In the genomic region with DNA sequence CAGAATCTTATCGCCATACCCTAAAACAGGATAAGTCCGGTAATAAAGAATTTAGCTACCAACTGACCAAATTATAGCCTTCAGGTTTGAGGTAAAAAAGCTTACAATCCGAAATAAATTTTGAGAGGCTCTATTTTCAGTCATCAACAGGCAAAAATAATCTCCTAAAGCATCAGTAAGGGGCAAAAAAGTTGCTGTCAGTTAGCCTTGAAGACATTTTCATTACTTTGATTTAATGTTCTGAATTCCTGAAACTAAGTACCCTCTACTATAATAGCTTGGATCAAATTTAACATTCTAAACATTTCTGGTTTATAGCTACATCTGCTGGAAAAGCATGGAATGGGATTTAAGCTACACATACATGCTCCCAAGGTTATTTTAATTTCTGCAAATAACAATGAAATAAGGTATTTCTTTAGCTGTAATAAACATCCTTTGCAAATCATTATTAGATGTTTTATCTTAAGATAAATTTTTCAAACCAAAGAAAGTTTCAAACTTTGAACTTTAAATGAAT, we compare ENCODE assay signal across 12 cellular contexts.
A peak's percentile ranks its signal among the peaks of the same experiment; 100 is the strongest.
DNase-seq lines count a peak whose midpoint lies in the region; ATAC-seq and TF ChIP-seq lines count a peak whose summit lies in the region.
"Had no signal": no experiment of that assay in that cellular context is flagged by ENCODE, and none has a peak within 500 bp of the region (broad histone marks: within the 10 kb centered on the region; RNA-seq: fewer than 3 reads in every experiment).

No MANE protein-coding gene starts in this region.

- TF ChIP-seq EP300 in Ishikawa (IDR thresholded peaks at IDR 0.05; ENCODE audit: borderline replicate concordance) = no peak

- no peak overlapping the region for H3K27ac ChIP-seq in mammary epithelial cell (ENCODE audit: insufficient read depth, low read depth, low read length)
- H3K27ac ChIP-seq: psoas muscle had no signal

- intact Hi-C loops in mammary epithelial cell (cut with micrococcal nuclease) = loop anchor here (2.0 to 10.0 kb wide), 3 partner anchors 262 to 1136 kb away; no protein-coding TSS in a partner anchor

- in situ Hi-C loops in mammary epithelial cell (cut with MboI; ENCODE audit: low sequenced_read_pairs in 2 of 2) = loop anchor here (25.0 kb wide), 1 partner anchor 1129 kb away; no protein-coding TSS in a partner anchor

- H3K27ac Mint-ChIP-seq in activated naive CD4-positive, alpha-beta T cell treated with anti-CD3 and anti-CD28 coated beads, Interleukin-2, amount 10 ng/mL, durations not matched to agents 7 days and 5 days = no peak overlapping the region
- H3K27ac Mint-ChIP-seq: activated CD4-positive, alpha-beta T cell treated with anti-CD3 and anti-CD28 coated beads for 36 hours had no signal

- no peaks in the 10 kb centered on the region for H3K36me3 ChIP-seq in mammary epithelial cell (ENCODE audit: insufficient read depth, low read length)

- no peak overlapping the region for H3K9ac ChIP-seq in mammary epithelial cell (ENCODE audit: insufficient read depth, low read length)

- CTCF ChIA-PET in mammary epithelial cell (lab: Charles Lee; ENCODE audit: low non-redundant PET) = interaction anchor here (0.7 to 1.0 kb wide), 2 partner anchors 1134 to 1136 kb away, joined by 3 to 5 read pairs; no protein-coding TSS in a partner anchor
- CTCF ChIA-PET in activated naive CD4-positive, alpha-beta T cell treated with anti-CD3 and anti-CD28 coated beads, Interleukin-2, amount 10 ng/mL, durations not matched to agents 7 days and 5 days (lab: Charles Lee) = interaction anchor here (0.7 kb wide), 1 partner anchor 1640 kb away, joined by 3 read pairs; no protein-coding TSS in a partner anchor

- H3K4me3 Mint-ChIP-seq in activated naive CD4-positive, alpha-beta T cell treated with anti-CD3 and anti-CD28 coated beads, Interleukin-2, amount 10 ng/mL, durations not matched to agents 7 days and 5 days = no peak overlapping the region
- H3K4me3 Mint-ChIP-seq: activated CD4-positive, alpha-beta T cell treated with anti-CD3 and anti-CD28 coated beads for 36 hours had no signal

- no peak overlapping the region for H3K4me2 ChIP-seq in mammary epithelial cell (ENCODE audit: insufficient read depth, low read depth, low read length)

- no peaks in the 10 kb centered on the region for H3K36me3 Mint-ChIP-seq in activated naive CD4-positive, alpha-beta T cell treated with anti-CD3 and anti-CD28 coated beads, Interleukin-2, amount 10 ng/mL, durations not matched to agents 7 days and 5 days

- dilution Hi-C loops in mammary epithelial cell (cut with HindIII; ENCODE audit: low sequenced_read_pairs) = no loop called here

- no peaks in the 10 kb centered on the region for H3K9me3 ChIP-seq in mammary epithelial cell (replicated peaks; ENCODE audit: insufficient read depth, low read length)
- H3K9me3 ChIP-seq: psoas muscle had no signal

- 58% methylated on average over 3 of the region's 3 CpGs for WGBS in mammary epithelial cell (ENCODE audit: low coverage, missing lambda C conversion rate)

- peak; percentile 36 to 56 for TF ChIP-seq CTCF in mammary epithelial cell (conservative IDR thresholded peaks at IDR 0.05 in 1 of 2, IDR thresholded peaks at IDR 0.05 in 1 of 2; ENCODE audit: extremely low read depth in 1 of 2, insufficient read depth in 1 of 2, low read depth in 1 of 2, low read length in 2 of 2)

- H3K27me3 Mint-ChIP-seq in activated naive CD4-positive, alpha-beta T cell treated with anti-CD3 and anti-CD28 coated beads, Interleukin-2, amount 10 ng/mL, durations not matched to agents 7 days and 5 days = no peaks in the 10 kb centered on the region
- H3K27me3 Mint-ChIP-seq: activated CD4-positive, alpha-beta T cell treated with anti-CD3 and anti-CD28 coated beads for 36 hours had no signal

- H3K79me2 ChIP-seq in mammary epithelial cell (ENCODE audit: insufficient read depth, low read length) = no peaks in the 10 kb centered on the region

- no TSS peak for BruUV-seq in mammary epithelial cell (replicated peaks; lab: Mats Ljungman, UMichigan)

- ATAC-seq in left lobe of liver (peak; percentile 79), HG03139 (IDR thresholded peaks at IDR 0.05; ENCODE audit: unreplicated experiment) (no peak)
- ATAC-seq: activated CD4-positive, alpha-beta T cell treated with anti-CD3 and anti-CD28 coated beads for 36 hours; psoas muscle had no signal

- H3K4me1 ChIP-seq in mammary epithelial cell (ENCODE audit: insufficient read depth, low read length) = no peaks in the 10 kb centered on the region
- H3K4me1 ChIP-seq: psoas muscle had no signal

- H3K4me1 Mint-ChIP-seq in activated naive CD4-positive, alpha-beta T cell treated with anti-CD3 and anti-CD28 coated beads, Interleukin-2, amount 10 ng/mL, durations not matched to agents 7 days and 5 days = no peaks in the 10 kb centered on the region

- DNase-seq in AG08395 (ENCODE audit: low spot score) = peak; percentile 39
- DNase-seq in mammary epithelial cell = no peak
- no peak for DNase-seq in left lobe of liver (ENCODE audit: low spot score)
- DNase-seq in mucosa of gallbladder (ENCODE audit: low spot score) = no peak
- no peak for DNase-seq in activated naive CD4-positive, alpha-beta T cell treated with anti-CD3 and anti-CD28 coated beads, Interleukin-2, amount 10 ng/mL, durations not matched to agents 7 days and 5 days
- DNase-seq in activated T-cell treated with anti-CD3 and anti-CD28 coated beads, Interleukin-2, amount 50 U/mL, for 48 hours = no peak
- DNase-seq: activated CD4-positive, alpha-beta T cell treated with anti-CD3 and anti-CD28 coated beads for 36 hours; DMS79 treated with DMSO at 0.1 percent for 48 hours; NK-92 treated with Interleukin-12 subunit alpha and Interleukin-12 subunit beta, amount 100 ng/mL, for 24 hours; psoas muscle had no signal

- H3K9me3 Mint-ChIP-seq in activated naive CD4-positive, alpha-beta T cell treated with anti-CD3 and anti-CD28 coated beads, Interleukin-2, amount 10 ng/mL, durations not matched to agents 7 days and 5 days = no peaks in the 10 kb centered on the region

- no peaks in the 10 kb centered on the region for H4K20me1 ChIP-seq in mammary epithelial cell (ENCODE audit: insufficient read depth, low read length)

- peak; percentile 28 for TF ChIP-seq RAD21 in Ishikawa (IDR thresholded peaks at IDR 0.05; ENCODE audit: low read depth)

- H3K27me3 ChIP-seq in mammary epithelial cell (ENCODE audit: insufficient read depth, low read length) = no peaks in the 10 kb centered on the region

- H2AFZ ChIP-seq in mammary epithelial cell (ENCODE audit: low read depth, low read length) = no peak overlapping the region

- H3K4me3 ChIP-seq in mammary epithelial cell (replicated peaks in 1 of 3; ENCODE audit: insufficient read depth in 1 of 3, low read depth in 2 of 3, low read length in 3 of 3) = no peak overlapping the region
- H3K4me3 ChIP-seq: psoas muscle had no signal

TF ChIP-seq in Ishikawa, 13 proteins besides CTCF, POLR2A, EP300 and RAD21:
- TF ChIP-seq TAF1 (IDR thresholded peaks at IDR 0.05; ENCODE audit: low read depth) (no peak), CREB1 (IDR thresholded peaks at IDR 0.05; ENCODE audit: low read depth) (no peak), TEAD4 (IDR thresholded peaks at IDR 0.05) (no peak), TCF12 (IDR thresholded peaks at IDR 0.05; ENCODE audit: low read depth) (no peak), CEBPB (IDR thresholded peaks at IDR 0.05) (no peak), NFIC (IDR thresholded peaks at IDR 0.05) (no peak), FOXM1 (IDR thresholded peaks at IDR 0.05; ENCODE audit: borderline replicate concordance, low read depth) (no peak), YY1 (IDR thresholded peaks at IDR 0.05; ENCODE audit: low read depth) (no peak), EGR1 (IDR thresholded peaks at IDR 0.05) (no peak), ZBTB7A (IDR thresholded peaks at IDR 0.05; ENCODE audit: low read depth) (no peak)
- TF ChIP-seq, protein P1, sequence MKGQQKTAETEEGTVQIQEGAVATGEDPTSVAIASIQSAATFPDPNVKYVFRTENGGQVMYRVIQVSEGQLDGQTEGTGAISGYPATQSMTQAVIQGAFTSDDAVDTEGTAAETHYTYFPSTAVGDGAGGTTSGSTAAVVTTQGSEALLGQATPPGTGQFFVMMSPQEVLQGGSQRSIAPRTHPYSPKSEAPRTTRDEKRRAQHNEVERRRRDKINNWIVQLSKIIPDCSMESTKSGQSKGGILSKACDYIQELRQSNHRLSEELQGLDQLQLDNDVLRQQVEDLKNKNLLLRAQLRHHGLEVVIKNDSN (IDR thresholded peaks at IDR 0.05) = no peak
- TF ChIP-seq, protein P2, sequence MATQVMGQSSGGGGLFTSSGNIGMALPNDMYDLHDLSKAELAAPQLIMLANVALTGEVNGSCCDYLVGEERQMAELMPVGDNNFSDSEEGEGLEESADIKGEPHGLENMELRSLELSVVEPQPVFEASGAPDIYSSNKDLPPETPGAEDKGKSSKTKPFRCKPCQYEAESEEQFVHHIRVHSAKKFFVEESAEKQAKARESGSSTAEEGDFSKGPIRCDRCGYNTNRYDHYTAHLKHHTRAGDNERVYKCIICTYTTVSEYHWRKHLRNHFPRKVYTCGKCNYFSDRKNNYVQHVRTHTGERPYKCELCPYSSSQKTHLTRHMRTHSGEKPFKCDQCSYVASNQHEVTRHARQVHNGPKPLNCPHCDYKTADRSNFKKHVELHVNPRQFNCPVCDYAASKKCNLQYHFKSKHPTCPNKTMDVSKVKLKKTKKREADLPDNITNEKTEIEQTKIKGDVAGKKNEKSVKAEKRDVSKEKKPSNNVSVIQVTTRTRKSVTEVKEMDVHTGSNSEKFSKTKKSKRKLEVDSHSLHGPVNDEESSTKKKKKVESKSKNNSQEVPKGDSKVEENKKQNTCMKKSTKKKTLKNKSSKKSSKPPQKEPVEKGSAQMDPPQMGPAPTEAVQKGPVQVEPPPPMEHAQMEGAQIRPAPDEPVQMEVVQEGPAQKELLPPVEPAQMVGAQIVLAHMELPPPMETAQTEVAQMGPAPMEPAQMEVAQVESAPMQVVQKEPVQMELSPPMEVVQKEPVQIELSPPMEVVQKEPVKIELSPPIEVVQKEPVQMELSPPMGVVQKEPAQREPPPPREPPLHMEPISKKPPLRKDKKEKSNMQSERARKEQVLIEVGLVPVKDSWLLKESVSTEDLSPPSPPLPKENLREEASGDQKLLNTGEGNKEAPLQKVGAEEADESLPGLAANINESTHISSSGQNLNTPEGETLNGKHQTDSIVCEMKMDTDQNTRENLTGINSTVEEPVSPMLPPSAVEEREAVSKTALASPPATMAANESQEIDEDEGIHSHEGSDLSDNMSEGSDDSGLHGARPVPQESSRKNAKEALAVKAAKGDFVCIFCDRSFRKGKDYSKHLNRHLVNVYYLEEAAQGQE (IDR thresholded peaks at IDR 0.05; ENCODE audit: low read depth) = no peak
- TF ChIP-seq, protein P3, sequence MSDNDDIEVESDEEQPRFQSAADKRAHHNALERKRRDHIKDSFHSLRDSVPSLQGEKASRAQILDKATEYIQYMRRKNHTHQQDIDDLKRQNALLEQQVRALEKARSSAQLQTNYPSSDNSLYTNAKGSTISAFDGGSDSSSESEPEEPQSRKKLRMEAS (IDR thresholded peaks at IDR 0.05) = no peak
